ENCODE assay signal across 18 cellular contexts in genomic region chr2:195821566-195821932, GRCh38.
"Had no signal": no experiment of that assay in that cellular context is flagged by ENCODE, and none has a peak within 500 bp of the region (broad histone marks: within the 10 kb centered on the region; RNA-seq: fewer than 3 reads in every experiment).

No MANE protein-coding gene starts in this region.

- H3K27me3 ChIP-seq: heart left ventricle, neutrophil, right atrium auricular region, sigmoid colon, suprapubic skin, thyroid gland had no signal

- ATAC-seq: esophagus mucosa; heart left ventricle; left colon; left ventricle myocardium superior; naive thymus-derived CD4-positive, alpha-beta T cell had no signal

- H3K36me3 Mint-ChIP-seq: naive thymus-derived CD4-positive, alpha-beta T cell; type B pancreatic cell had no signal

- DNase-seq: effector memory CD4-positive, alpha-beta T cell; heart left ventricle; hippocampal formation; left colon; left ventricle myocardium superior; naive thymus-derived CD4-positive, alpha-beta T cell; nephron progenitor cell; posterior cingulate gyrus; sigmoid colon; stimulated activated naive CD4-positive, alpha-beta T cell; thyroid gland had no signal

- H3K27ac ChIP-seq: heart left ventricle, neutrophil, right atrium auricular region, sigmoid colon, skin epidermis, suprapubic skin, thyroid gland had no signal

- H3K9me3 ChIP-seq: heart left ventricle, neutrophil, right atrium auricular region, sigmoid colon, suprapubic skin, thyroid gland had no signal

- H3K4me3 ChIP-seq: heart left ventricle, lung, right atrium auricular region, sigmoid colon, skin epidermis, suprapubic skin, thyroid gland had no signal

- H3K36me3 ChIP-seq: heart left ventricle, neutrophil, right atrium auricular region, sigmoid colon, suprapubic skin, thyroid gland had no signal

- H3K9me3 Mint-ChIP-seq: naive thymus-derived CD4-positive, alpha-beta T cell; nephron progenitor cell; type B pancreatic cell had no signal

- H3K4me3 Mint-ChIP-seq: naive thymus-derived CD4-positive, alpha-beta T cell; nephron progenitor cell; type B pancreatic cell had no signal

- H3K27me3 Mint-ChIP-seq: type B pancreatic cell had no signal

- H3K27ac Mint-ChIP-seq: naive thymus-derived CD4-positive, alpha-beta T cell; nephron progenitor cell; type B pancreatic cell had no signal

- H3K4me1 ChIP-seq: heart left ventricle, right atrium auricular region, sigmoid colon, suprapubic skin had no signal
